8 cellular contexts compared by ENCODE assay signal in genomic region chr5:122500245-122501086, GRCh38.
DNase-seq lines count a peak whose midpoint lies in the region; ATAC-seq lines count a peak whose summit lies in the region.

No MANE protein-coding gene starts in this region.

- peaks cover 12% of the 10 kb centered on the region for H3K27me3 Mint-ChIP-seq in activated T-helper 17 cell treated with anti-CD3 and anti-CD28 coated beads, Interleukin-2, amount 50 U/mL, for 72 hours
- peaks cover 5% of the 10 kb centered on the region for H3K27me3 Mint-ChIP-seq in activated naive CD4-positive, alpha-beta T cell treated with anti-CD3 and anti-CD28 coated beads, Interleukin-2, amount 10 ng/mL, durations not matched to agents 7 days and 5 days

- peak; percentile 61 for ATAC-seq in GM19438 (IDR thresholded peaks at IDR 0.05; ENCODE audit: low read depth, unreplicated experiment)
- ATAC-seq in activated T-helper 17 cell treated with anti-CD3 and anti-CD28 coated beads, Interleukin-2, amount 50 U/mL, for 72 hours (replicated peaks): no peak

- no peaks in the 10 kb centered on the region for H3K36me3 Mint-ChIP-seq in activated T-helper 17 cell treated with anti-CD3 and anti-CD28 coated beads, Interleukin-2, amount 50 U/mL, for 72 hours (ENCODE audit: low read depth)
- no peaks in the 10 kb centered on the region for H3K36me3 Mint-ChIP-seq in activated naive CD4-positive, alpha-beta T cell treated with anti-CD3 and anti-CD28 coated beads, Interleukin-2, amount 10 ng/mL, durations not matched to agents 7 days and 5 days

- H3K4me1 Mint-ChIP-seq in activated T-helper 17 cell treated with anti-CD3 and anti-CD28 coated beads, Interleukin-2, amount 50 U/mL, for 72 hours: no peaks in the 10 kb centered on the region
- no peaks in the 10 kb centered on the region for H3K4me1 Mint-ChIP-seq in activated naive CD4-positive, alpha-beta T cell treated with anti-CD3 and anti-CD28 coated beads, Interleukin-2, amount 10 ng/mL, durations not matched to agents 7 days and 5 days

- CTCF ChIA-PET in activated naive CD4-positive, alpha-beta T cell treated with anti-CD3 and anti-CD28 coated beads, Interleukin-2, amount 10 ng/mL, durations not matched to agents 7 days and 5 days (lab: Charles Lee): no interaction called here

- H3K4me3 Mint-ChIP-seq in activated T-helper 17 cell treated with anti-CD3 and anti-CD28 coated beads, Interleukin-2, amount 50 U/mL, for 72 hours: no peak overlapping the region
- H3K4me3 Mint-ChIP-seq in activated naive CD4-positive, alpha-beta T cell treated with anti-CD3 and anti-CD28 coated beads, Interleukin-2, amount 10 ng/mL, durations not matched to agents 7 days and 5 days: no peak overlapping the region

- no peaks in the 10 kb centered on the region for H3K9me3 Mint-ChIP-seq in activated T-helper 17 cell treated with anti-CD3 and anti-CD28 coated beads, Interleukin-2, amount 50 U/mL, for 72 hours
- no peaks in the 10 kb centered on the region for H3K9me3 Mint-ChIP-seq in activated naive CD4-positive, alpha-beta T cell treated with anti-CD3 and anti-CD28 coated beads, Interleukin-2, amount 10 ng/mL, durations not matched to agents 7 days and 5 days

- DNase-seq in AG20443 (ENCODE audit: low spot score): peak; percentile 74
- peak; percentile 83 for DNase-seq in NCI-H69 (lab: John Stamatoyannopoulos, UW)
- peak; percentile 48 for DNase-seq in dermis blood vessel endothelial cell
- peak; percentile 80 for DNase-seq in medulla oblongata (ENCODE audit: extremely low spot score)
- DNase-seq in activated naive CD4-positive, alpha-beta T cell treated with anti-CD3 and anti-CD28 coated beads, Interleukin-2, amount 10 ng/mL, durations not matched to agents 7 days and 5 days: no peak
- DNase-seq in NCI-H187 treated with DMSO at 0.1 percent for 48 hours (lab: John Stamatoyannopoulos, UW): no peak

- no peak overlapping the region for H3K27ac Mint-ChIP-seq in activated T-helper 17 cell treated with anti-CD3 and anti-CD28 coated beads, Interleukin-2, amount 50 U/mL, for 72 hours
- H3K27ac Mint-ChIP-seq in activated naive CD4-positive, alpha-beta T cell treated with anti-CD3 and anti-CD28 coated beads, Interleukin-2, amount 10 ng/mL, durations not matched to agents 7 days and 5 days: no peak overlapping the region

Comparison
In these comparisons a context has a peak if more than half of its experiments do, and no peak if none do; other contexts are left out.
1. DNase-seq: peak in AG20443 (single experiment), NCI-H69 (single experiment), dermis blood vessel endothelial cell (single experiment) and medulla oblongata (single experiment); none in activated naive CD4-positive, alpha-beta T cell treated with anti-CD3 and anti-CD28 coated beads, Interleukin-2, amount 10 ng/mL, durations not matched to agents 7 days and 5 days (single experiment) and NCI-H187 treated with DMSO at 0.1 percent for 48 hours (single experiment).